ENCODE assay signal across 1 cellular context in genomic region chr2:54593249-54593648, GRCh38.
TF ChIP-seq lines count a peak whose summit lies in the region.

No MANE protein-coding gene starts in this region.

TF ChIP-seq in WTC11, 78 proteins besides CTCF, POLR2A, EP300 and RAD21 (continued from another document):
- TF ChIP-seq, protein P1, sequence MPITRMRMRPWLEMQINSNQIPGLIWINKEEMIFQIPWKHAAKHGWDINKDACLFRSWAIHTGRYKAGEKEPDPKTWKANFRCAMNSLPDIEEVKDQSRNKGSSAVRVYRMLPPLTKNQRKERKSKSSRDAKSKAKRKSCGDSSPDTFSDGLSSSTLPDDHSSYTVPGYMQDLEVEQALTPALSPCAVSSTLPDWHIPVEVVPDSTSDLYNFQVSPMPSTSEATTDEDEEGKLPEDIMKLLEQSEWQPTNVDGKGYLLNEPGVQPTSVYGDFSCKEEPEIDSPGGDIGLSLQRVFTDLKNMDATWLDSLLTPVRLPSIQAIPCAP (CRISPR knock-in tag; IDR thresholded peaks at IDR 0.05), result no peak
- no peak for TF ChIP-seq KAT7 (CRISPR knock-in tag; IDR thresholded peaks at IDR 0.05; ENCODE audit: borderline replicate concordance)
- no peak for TF ChIP-seq HMGA2 (CRISPR knock-in tag; IDR thresholded peaks at IDR 0.05)
- TF ChIP-seq STAT6 (CRISPR knock-in tag; conservative IDR thresholded peaks at IDR 0.05; ENCODE audit: low read depth), result no peak
- no peak for TF ChIP-seq FOXJ3 (CRISPR knock-in tag; IDR thresholded peaks at IDR 0.05; ENCODE audit: borderline replicate concordance)
